ENCODE assay signal across 11 cellular contexts in genomic region chr1:201876148-201876547, GRCh38. TPM values are rescaled to one million over a fixed set of nuclear protein-coding genes. Genes with fewer than 3 reads are reported as not detected.
DNase-seq lines count a peak whose midpoint lies in the region; ATAC-seq, FAIRE-seq and TF ChIP-seq lines count a peak whose summit lies in the region.
"Had no signal": no experiment of that assay in that cellular context is flagged by ENCODE, and none has a peak within 500 bp of the region (broad histone marks: within the 10 kb centered on the region; RNA-seq: fewer than 3 reads in every experiment).

No MANE protein-coding gene starts in this region.

- no peaks in the 10 kb centered on the region for H3K9me3 ChIP-seq in A549
- H3K9me3 ChIP-seq in gastroesophageal sphincter: no peaks in the 10 kb centered on the region
- H3K9me3 ChIP-seq: thyroid gland had no signal

- peaks cover 60% of the 10 kb centered on the region for H3K36me3 Mint-ChIP-seq in GM23338 (ENCODE audit: low read depth)

- H3K4me3 ChIP-seq in A549 (no peak overlapping the region), GM23338 (no peak overlapping the region), gastroesophageal sphincter (no peak overlapping the region)
- H3K4me3 ChIP-seq: thyroid gland had no signal

- TF ChIP-seq RAD21 in A549 (conservative IDR thresholded peaks at IDR 0.05 in 1 of 2, IDR thresholded peaks at IDR 0.05 in 1 of 2): 0 out of 5 replicates have a peak, but pooled peaks have one; percentile 11 to 19

- no peaks in the 10 kb centered on the region for H3K4me1 ChIP-seq in A549
- H3K4me1 ChIP-seq in GM23338 (ENCODE audit: insufficient read depth): peaks cover 1% of the 10 kb centered on the region; the same call in 1 of the 2 replicates
- H3K4me1 ChIP-seq in gastroesophageal sphincter: peaks cover 4 to 13% (median 4%) of the 10 kb centered on the region in 3 donors

- no peak overlapping the region for H2AFZ ChIP-seq in GM23338

- no peaks in the 10 kb centered on the region for H3K9me2 ChIP-seq in GM23338 (ENCODE audit: insufficient read depth)

- no peak overlapping the region for H3K27ac Mint-ChIP-seq in GM23338
- H3K27ac Mint-ChIP-seq: activated CD4-positive, alpha-beta T cell treated with anti-CD3 and anti-CD28 coated beads for 36 hours had no signal

- no peak for DNase-seq in A549 (ENCODE audit: low read depth in 1 of 2, low spot score in 1 of 2)
- no peak for DNase-seq in GM23338 (ENCODE audit: low spot score)
- no peak for DNase-seq in NCI-H748 (lab: John Stamatoyannopoulos, UW; ENCODE audit: unreplicated experiment)
- DNase-seq: activated CD4-positive, alpha-beta T cell treated with anti-CD3 and anti-CD28 coated beads for 36 hours; thyroid gland had no signal

- CTCF ChIA-PET in A549 (lab: Yijun Ruan, JAX): interaction anchor here (1.4 to 16.1 kb wide), 6 partner anchors 9 to 345 kb away, joined by 4 to 245 read pairs (median 8); no protein-coding TSS in a partner anchor

- TF ChIP-seq EP300 in A549 (IDR thresholded peaks at IDR 0.05): no peak
- TF ChIP-seq EP300 in gastroesophageal sphincter (IDR thresholded peaks at IDR 0.05): no peak

- H3K4me3 Mint-ChIP-seq in GM23338: no peak overlapping the region
- H3K4me3 Mint-ChIP-seq: activated CD4-positive, alpha-beta T cell treated with anti-CD3 and anti-CD28 coated beads for 36 hours; central memory CD8-positive, alpha-beta T cell had no signal

- H3K4me1 Mint-ChIP-seq in GM23338: peaks cover 13% of the 10 kb centered on the region; the same call in 2 of the 3 replicates
- H3K4me1 Mint-ChIP-seq: activated CD4-positive, alpha-beta T cell treated with anti-CD3 and anti-CD28 coated beads for 36 hours; central memory CD8-positive, alpha-beta T cell had no signal

- ATAC-seq in A549: peak; percentile 71 to 76; a peak in 5 of 6 replicates
- ATAC-seq in GM23338: no peak
- no peak for ATAC-seq in gastroesophageal sphincter
- no peak for ATAC-seq in GM21390 (IDR thresholded peaks at IDR 0.05; ENCODE audit: unreplicated experiment)
- no peak for ATAC-seq in HG03439 (IDR thresholded peaks at IDR 0.05; ENCODE audit: unreplicated experiment)
- ATAC-seq in HG02885 (IDR thresholded peaks at IDR 0.05; ENCODE audit: poor library complexity, unreplicated experiment): no peak
- ATAC-seq: activated CD4-positive, alpha-beta T cell treated with anti-CD3 and anti-CD28 coated beads for 36 hours had no signal

- 64% methylated on average over 7 of the region's 7 CpGs for WGBS in A549 (ENCODE audit: missing lambda C conversion rate)
- 63% methylated on average over 7 of the region's 7 CpGs; no CpG with 5 or more reads in 1 of the 2 donors for WGBS in gastroesophageal sphincter (ENCODE audit: low coverage in 1 of 2), 2 donors

- TF ChIP-seq CTCF in A549 (IDR thresholded peaks at IDR 0.05) (peak; percentile 42), GM23338 (conservative IDR thresholded peaks at IDR 0.05; ENCODE audit: low read depth in 2 of 2) (peak; percentile 42 to 47), gastroesophageal sphincter (IDR thresholded peaks at IDR 0.05) (peak in 3 of 4 experiments; percentile 25 to 50 (median 48))

- FAIRE-seq in A549 (lab: Jason Lieb, UNC) (no peak), TTC549 (lab: Jason Lieb, UNC) (peak; percentile 68)

- H3K27ac ChIP-seq in A549 (no peak overlapping the region), GM23338 (ENCODE audit: low read depth) (no peak overlapping the region), gastroesophageal sphincter (peak overlapping the region in 1 of 4 donors; percentile 6)
- H3K27ac ChIP-seq: thyroid gland had no signal

- H3K9me3 Mint-ChIP-seq in GM23338: no peaks in the 10 kb centered on the region
- H3K9me3 Mint-ChIP-seq: central memory CD8-positive, alpha-beta T cell had no signal

- H3K4me2 ChIP-seq in A549: no peak overlapping the region
- H3K4me2 ChIP-seq in GM23338: no peak overlapping the region

- POLR2A ChIA-PET in A549 (lab: Yijun Ruan, JAX): no interaction called here

- H3F3A ChIP-seq in GM23338 (replicated peaks; ENCODE audit: low read depth): peaks cover 17% of the 10 kb centered on the region; the same call in 1 of the 2 replicates

- peaks cover 7% of the 10 kb centered on the region for H3K27me3 Mint-ChIP-seq in GM23338 (ENCODE audit: insufficient read depth, low read depth, poor library complexity)
- H3K27me3 Mint-ChIP-seq: activated CD4-positive, alpha-beta T cell treated with anti-CD3 and anti-CD28 coated beads for 36 hours; central memory CD8-positive, alpha-beta T cell had no signal

- TF ChIP-seq POLR2A in A549 (IDR thresholded peaks at IDR 0.05; ENCODE audit: low read length) (no peak), gastroesophageal sphincter (IDR thresholded peaks at IDR 0.05) (no peak)

- no peaks in the 10 kb centered on the region; the same call in none of the 2 replicates for H4K20me1 ChIP-seq in GM23338 (replicated peaks; ENCODE audit: insufficient read depth)

- H3K27me3 ChIP-seq in GM23338 (ENCODE audit: insufficient read depth) (no peaks in the 10 kb centered on the region), gastroesophageal sphincter (no peaks in the 10 kb centered on the region)
- H3K27me3 ChIP-seq: thyroid gland had no signal

- H3K36me3 ChIP-seq in GM23338 (ENCODE audit: insufficient read depth): peaks cover 30% of the 10 kb centered on the region
- H3K36me3 ChIP-seq in gastroesophageal sphincter: peaks cover 0 to 53% of the 10 kb centered on the region in 2 donors

- no peaks in the 10 kb centered on the region for H3K79me2 ChIP-seq in GM23338 (replicated peaks; ENCODE audit: insufficient read depth)

TF ChIP-seq in A549, 52 proteins besides CTCF, POLR2A, EP300 and RAD21:
- peak; percentile 34; the same call in 1 of the 3 replicates for TF ChIP-seq SMC3 (IDR thresholded peaks at IDR 0.05)
- TF ChIP-seq MAFK (IDR thresholded peaks at IDR 0.05; ENCODE audit: partially characterized antibody): no peak
TF ChIP-seq in A549: peak in this region for 1.

TF ChIP-seq in GM23338, 12 proteins besides CTCF, POLR2A, EP300 and RAD21 (continues in another document):
- no peak for TF ChIP-seq ZNF331 (CRISPR knock-in tag; IDR thresholded peaks at IDR 0.05; ENCODE audit: low read depth)

RNA-seq across cellular contexts. Expression of gene SHISA4, which starts 12.6 kb away (rescaled TPM):
- 10.0 and 13.8 TPM in 2 replicates for polyA plus RNA-seq in A549 (2011; rRNA removed)
- polyA plus RNA-seq in A549 (2012; cell fraction: cytosol; rRNA removed): 14.8 and 20.2 TPM in 2 replicates
- polyA plus RNA-seq in A549 (2012; cell fraction: nucleus; rRNA removed): 14.9 and 15.3 TPM in 2 replicates
- 10.6 to 15.0 TPM (median 14.4 TPM) in 3 replicates for polyA plus RNA-seq in A549 (2017; fragmentation: RNase III; extraction: RNeasy Plus Mini Kit Qiagen cat#74134 plus additional on column Dnase treatment)
- 10.2 and 18.1 TPM in 2 replicates for polyA minus RNA-seq in A549 (2011; rRNA and poly(A)+ RNA removed)
- 3.8 and 9.2 TPM in 2 replicates for total RNA-seq in GM23338 (2014; rRNA removed; shearing (Covaris generic))
- 5.4 and 8.0 TPM in 2 replicates for polyA plus RNA-seq in GM23338 (2016; fragmentation: Nextera tagmentation; extraction: Ambion mirVana)
- 10 to 100 TPM; 18.9 to 35.8 (median 29.3) TPM for total RNA-seq in gastroesophageal sphincter

RNA-seq across cellular contexts. Expression of gene IPO9, which starts 47.2 kb away (rescaled TPM):
- 72.3 and 77.5 TPM in 2 replicates for polyA plus RNA-seq in A549 (2011; rRNA removed)
- polyA plus RNA-seq in A549 (2012; cell fraction: cytosol; rRNA removed): 29.5 and 40.1 TPM in 2 replicates
- 37.5 and 45.8 TPM in 2 replicates for polyA plus RNA-seq in A549 (2012; cell fraction: nucleus; rRNA removed)
- 40.0 to 40.3 TPM (median 40.1 TPM) in 3 replicates for polyA plus RNA-seq in A549 (2017; fragmentation: RNase III; extraction: RNeasy Plus Mini Kit Qiagen cat#74134 plus additional on column Dnase treatment)
- polyA minus RNA-seq in A549 (2011; rRNA and poly(A)+ RNA removed): 53.3 and 53.9 TPM in 2 replicates
- 41.1 and 47.6 TPM in 2 replicates for total RNA-seq in GM23338 (2014; rRNA removed; shearing (Covaris generic))
- 70.8 and 87.4 TPM in 2 replicates for polyA plus RNA-seq in GM23338 (2016; fragmentation: Nextera tagmentation; extraction: Ambion mirVana)
- total RNA-seq in gastroesophageal sphincter: 10 to 100 TPM; 21.6 to 30.7 (median 26.5) TPM

Comparison
In these comparisons a context has a peak if more than half of its experiments do, and no peak if none do; other contexts are left out.
1. ATAC-seq: peak in A549 (2 of 2); none in GM23338 (single experiment), gastroesophageal sphincter (single experiment), GM21390 (single experiment), HG03439 (single experiment) and HG02885 (single experiment).
2. Peak in every context shown above with its lines, with median percentiles within 50 percentile points of each other: CTCF ChIP-seq.